Comparison of ENCODE assay signal across 23 cellular contexts in the genomic region with DNA sequence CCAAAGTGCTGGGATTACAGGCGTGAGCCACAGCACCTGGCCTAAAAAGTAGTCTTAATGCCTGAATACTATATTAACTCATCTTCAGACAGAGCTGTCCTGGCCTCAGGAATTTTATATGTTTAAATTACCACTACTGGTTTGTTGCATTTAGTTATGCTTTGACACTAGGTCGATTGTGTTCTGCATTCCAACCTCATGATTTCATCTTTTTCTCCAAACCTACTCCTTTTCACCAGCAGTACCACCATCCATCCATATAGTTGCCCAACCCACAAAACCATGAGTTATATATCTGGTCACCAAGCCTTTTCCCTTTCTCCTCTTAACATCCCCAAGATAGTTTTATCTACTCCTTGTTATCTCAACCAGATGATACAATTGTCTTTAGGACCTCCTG. TPM values are rescaled to one million over a fixed set of nuclear protein-coding genes. Genes with fewer than 3 reads are reported as not detected.
DNase-seq lines count a peak whose midpoint lies in the region; ATAC-seq, FAIRE-seq and TF ChIP-seq lines count a peak whose summit lies in the region.
"Had no signal": no experiment of that assay in that cellular context is flagged by ENCODE, and none has a peak within 500 bp of the region (broad histone marks: within the 10 kb centered on the region; RNA-seq: fewer than 3 reads in every experiment).

No MANE protein-coding gene starts in this region.

- H3K27ac ChIP-seq in mammary epithelial cell (ENCODE audit: insufficient read depth, low read depth, low read length) = no peak overlapping the region
- H3K27ac ChIP-seq in breast epithelium = no peak overlapping the region
- H3K27ac ChIP-seq in upper lobe of left lung = no peak overlapping the region
- H3K27ac ChIP-seq: GM23248 had no signal

- in situ Hi-C loops in mammary epithelial cell (cut with MboI; ENCODE audit: low sequenced_read_pairs in 2 of 2) (no loop called here), GM13977 (cut with MboI; ENCODE audit: low pct_unique_long_range_greater_than_20kb, low sequenced_read_pairs, unreplicated experiment) (no loop called here)

- DNase-seq in mammary epithelial cell (peak; percentile 37), breast epithelium (ENCODE audit: low spot score in 2 of 2) (no peak), RCC 7860 (ENCODE audit: low spot score) (peak; percentile 49), kidney tubule cell (ENCODE audit: low spot score) (peak; percentile 39), GM13977 (ENCODE audit: low spot score) (no peak), upper lobe of left lung (no peak)
- DNase-seq: 8988T; C1 segment of cervical spinal cord; CD8-positive, alpha-beta T cell; DMS53; GM23248; Karpas-422; NCI-H1694 treated with DMSO at 0.1 percent for 48 hours; NCI-H2081 treated with DMSO at 0.1 percent for 48 hours; NCI-H2171 treated with DMSO at 0.1 percent for 48 hours; NCI-H446; NCI-H526 treated with DMSO at 0.1 percent for 48 hours; OCI-M1; RPMI8226; SHP77 had no signal

- TF ChIP-seq CTCF in mammary epithelial cell (conservative IDR thresholded peaks at IDR 0.05 in 1 of 2, IDR thresholded peaks at IDR 0.05 in 1 of 2; ENCODE audit: extremely low read depth in 1 of 2, insufficient read depth in 1 of 2, low read depth in 1 of 2, low read length in 2 of 2) = no peak
- no peak for TF ChIP-seq CTCF in breast epithelium (IDR thresholded peaks at IDR 0.05)
- TF ChIP-seq CTCF in GM13977 (IDR thresholded peaks at IDR 0.05; ENCODE audit: extremely low read depth, insufficient read depth, missing control alignments) = no peak
- no peak for TF ChIP-seq CTCF in upper lobe of left lung (IDR thresholded peaks at IDR 0.05)

- H3K4me3 ChIP-seq in mammary epithelial cell (replicated peaks in 1 of 3; ENCODE audit: insufficient read depth in 1 of 3, low read depth in 2 of 3, low read length in 3 of 3) (no peak overlapping the region), breast epithelium (no peak overlapping the region), upper lobe of left lung (no peak overlapping the region)
- H3K4me3 ChIP-seq: GM12878, GM23248, HAP-1 had no signal

- TF ChIP-seq POLR2A in breast epithelium (IDR thresholded peaks at IDR 0.05) (no peak), upper lobe of left lung (IDR thresholded peaks at IDR 0.05) (no peak)

- H2AFZ ChIP-seq in mammary epithelial cell (ENCODE audit: low read depth, low read length) = no peak overlapping the region
- H2AFZ ChIP-seq: GM23248 had no signal

- ATAC-seq in HG03354 (IDR thresholded peaks at IDR 0.05; ENCODE audit: poor library complexity, severe bottlenecking, unreplicated experiment) = no peak
- no peak for ATAC-seq in upper lobe of left lung (ENCODE audit: low FRiP score in 2 of 2)
- ATAC-seq: CD8-positive, alpha-beta T cell; GM12878 had no signal

- TF ChIP-seq EP300 in upper lobe of left lung (IDR thresholded peaks at IDR 0.05) = no peak

- H3K9me3 ChIP-seq in mammary epithelial cell (replicated peaks; ENCODE audit: insufficient read depth, low read length) (no peaks in the 10 kb centered on the region), breast epithelium (no peaks in the 10 kb centered on the region), upper lobe of left lung (no peaks in the 10 kb centered on the region)
- H3K9me3 ChIP-seq: HAP-1 had no signal

- CTCF ChIA-PET in mammary epithelial cell (lab: Charles Lee; ENCODE audit: low non-redundant PET) = no interaction called here

- 36% methylated on average over 2 of the region's 2 CpGs for WGBS in mammary epithelial cell (ENCODE audit: low coverage, missing lambda C conversion rate)
- 65 to 83% methylated on average over 2 of the region's 2 CpGs for WGBS in upper lobe of left lung, 2 donors

- no peak overlapping the region for H3K4me2 ChIP-seq in mammary epithelial cell (ENCODE audit: insufficient read depth, low read depth, low read length)

- H3K36me3 ChIP-seq in mammary epithelial cell (ENCODE audit: insufficient read depth, low read length) (no peaks in the 10 kb centered on the region), breast epithelium (no peaks in the 10 kb centered on the region), upper lobe of left lung (peaks cover 2 to 8% (median 4%) of the 10 kb centered on the region in 4 donors)
- H3K36me3 ChIP-seq: HAP-1 had no signal

- BruUV-seq in mammary epithelial cell (replicated peaks; lab: Mats Ljungman, UMichigan) = no TSS peak

- H3K9ac ChIP-seq in mammary epithelial cell (ENCODE audit: insufficient read depth, low read length) = no peak overlapping the region
- H3K9ac ChIP-seq: GM23248 had no signal

- intact Hi-C loops in mammary epithelial cell (cut with micrococcal nuclease) = no loop called here
- intact Hi-C loops in breast epithelium (cut with DNase I; ENCODE audit: low total_unique reads) = no loop called here

- no peaks in the 10 kb centered on the region for H3K79me2 ChIP-seq in mammary epithelial cell (ENCODE audit: insufficient read depth, low read length)

- H3K4me1 ChIP-seq in mammary epithelial cell (ENCODE audit: insufficient read depth, low read length) (no peaks in the 10 kb centered on the region), breast epithelium (no peaks in the 10 kb centered on the region), upper lobe of left lung (peaks cover 0 to 4% (median 0%) of the 10 kb centered on the region in 4 donors)
- H3K4me1 ChIP-seq: HAP-1 had no signal

- no peak for FAIRE-seq in RCC 7860 (lab: Jason Lieb, UNC)
- FAIRE-seq: GM12878 had no signal

- H4K20me1 ChIP-seq in mammary epithelial cell (ENCODE audit: insufficient read depth, low read length) = no peaks in the 10 kb centered on the region

- dilution Hi-C loops in mammary epithelial cell (cut with HindIII; ENCODE audit: low sequenced_read_pairs) = no loop called here

- H3K27me3 ChIP-seq in mammary epithelial cell (ENCODE audit: insufficient read depth, low read length) (no peaks in the 10 kb centered on the region), breast epithelium (no peaks in the 10 kb centered on the region), upper lobe of left lung (no peaks in the 10 kb centered on the region)

RNA-seq across cellular contexts. Expression of gene FMO5, which starts 22.6 kb away (rescaled TPM):
- total RNA-seq in mammary epithelial cell (1 to 10 TPM in 1 of 2 donors, under 1 TPM in 1; 0.94 to 1.3 TPM), breast epithelium (10 to 100 TPM in 2 of 3 donors, 1 to 10 TPM in 1; 7.8 to 32.6 (median 22.0) TPM), upper lobe of left lung (100 to 1,000 TPM in 4 of 6 donors, 10 to 100 TPM in 2; 37.4 to 258 (median 121) TPM)
- polyA plus RNA-seq in mammary epithelial cell = 0.58 TPM
- polyA minus RNA-seq in mammary epithelial cell = not detected

RNA-seq across cellular contexts. Expression of gene PRKAB2, which starts 30.3 kb away (rescaled TPM):
- total RNA-seq in mammary epithelial cell (10 to 100 TPM; 24.6 to 30.8 TPM), breast epithelium (10 to 100 TPM; 14.1 to 16.8 (median 14.1) TPM), upper lobe of left lung (10 to 100 TPM in 3 of 6 donors, 1 to 10 TPM in 3; 8.1 to 22.0 (median 10.9) TPM)
- polyA plus RNA-seq in mammary epithelial cell = 17.3 TPM
- polyA minus RNA-seq in mammary epithelial cell = 2.4 TPM

RNA-seq across cellular contexts. Expression of gene CHD1L, which starts 39.9 kb away (rescaled TPM):
- total RNA-seq in mammary epithelial cell (10 to 100 TPM; 33.0 to 50.9 TPM), breast epithelium (10 to 100 TPM; 16.2 to 27.9 (median 26.3) TPM), upper lobe of left lung (10 to 100 TPM; 24.8 to 48.6 (median 34.6) TPM)
- polyA plus RNA-seq in mammary epithelial cell = 26.0 TPM
- polyA minus RNA-seq in mammary epithelial cell = 25.7 TPM

Comparison
In these comparisons a context has a peak if more than half of its experiments do, and no peak if none do; other contexts are left out.
1. DNase-seq: peak in mammary epithelial cell (single experiment), RCC 7860 (single experiment) and kidney tubule cell (single experiment); none in breast epithelium (0 of 2), GM13977 (single experiment) and upper lobe of left lung (0 of 2).